In the genomic region with DNA sequence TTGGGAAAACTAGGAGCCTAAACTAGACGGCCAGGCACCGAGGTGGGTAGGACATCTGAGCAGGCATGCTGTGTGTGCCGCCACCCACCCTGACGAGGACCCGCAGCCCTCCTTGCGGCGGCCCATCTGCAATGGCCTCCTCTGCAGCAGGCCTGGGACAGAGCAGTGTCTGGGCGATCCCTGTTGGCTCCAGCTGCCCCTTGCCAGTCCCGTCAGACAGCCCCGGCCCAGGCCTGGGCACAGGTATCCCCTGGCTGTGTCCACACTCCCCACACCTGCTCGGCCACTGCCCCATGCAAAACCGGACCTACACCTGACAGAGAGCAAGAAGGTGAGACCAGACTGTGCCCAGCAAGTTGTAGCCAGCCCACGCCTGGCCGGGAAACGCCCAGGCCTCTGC, we compare ENCODE assay signal across 17 cellular contexts. TPM values are rescaled to one million over a fixed set of nuclear protein-coding genes. Genes with fewer than 3 reads are reported as not detected.
DNase-seq lines count a peak whose midpoint lies in the region.
"Had no signal": no experiment of that assay in that cellular context is flagged by ENCODE, and none has a peak within 500 bp of the region (broad histone marks: within the 10 kb centered on the region; RNA-seq: fewer than 3 reads in every experiment).

No MANE protein-coding gene starts in this region.

- peaks cover 4% of the 10 kb centered on the region for H3K36me3 Mint-ChIP-seq in activated naive CD4-positive, alpha-beta T cell treated with anti-CD3 and anti-CD28 coated beads, Interleukin-2, amount 10 ng/mL, durations not matched to agents 7 days and 5 days
- peaks cover 9% of the 10 kb centered on the region for H3K36me3 Mint-ChIP-seq in activated naive CD8-positive, alpha-beta T cell treated with anti-CD3 and anti-CD28 coated beads for 36 hours

- H3K4me1 ChIP-seq in thymus (ENCODE audit: control insufficient read depth, insufficient read depth, low read length): peaks cover 85% of the 10 kb centered on the region

- peak overlapping the region; percentile 93 for H3K27ac Mint-ChIP-seq in activated naive CD4-positive, alpha-beta T cell treated with anti-CD3 and anti-CD28 coated beads, Interleukin-2, amount 10 ng/mL, durations not matched to agents 7 days and 5 days
- peak overlapping the region; percentile 97 for H3K27ac Mint-ChIP-seq in activated naive CD8-positive, alpha-beta T cell treated with anti-CD3 and anti-CD28 coated beads for 36 hours
- H3K27ac Mint-ChIP-seq: activated CD4-positive, alpha-beta T cell treated with anti-CD3 and anti-CD28 coated beads, Interleukin-2, amount 10 ng/mL, durations not matched to agents 24 days and 14 days had no signal

- H3K27me3 ChIP-seq in thymus (ENCODE audit: control insufficient read depth, insufficient read depth): no peaks in the 10 kb centered on the region

- no peaks in the 10 kb centered on the region for H3K36me3 ChIP-seq in thymus (ENCODE audit: control insufficient read depth, insufficient read depth)

- DNase-seq in activated naive CD4-positive, alpha-beta T cell treated with anti-CD3 and anti-CD28 coated beads, Interleukin-2, amount 10 ng/mL, durations not matched to agents 7 days and 5 days: no peak
- DNase-seq in activated naive CD4-positive, alpha-beta T cell (lab: John Stamatoyannopoulos, UW): no peak
- no peak for DNase-seq in activated naive CD8-positive, alpha-beta T cell treated with anti-CD3 and anti-CD28 coated beads for 36 hours
- DNase-seq in activated gamma-delta T cell (lab: John Stamatoyannopoulos, UW) (no peak), NCI-H1048 (lab: John Stamatoyannopoulos, UW) (no peak)
- DNase-seq: activated CD4-positive, alpha-beta T cell treated with anti-CD3 and anti-CD28 coated beads, Interleukin-2, amount 10 ng/mL, durations not matched to agents 24 days and 14 days; COR-L47; immature natural killer cell; MV-4-11; naive B cell; NCI-H2029 treated with DMSO at 0.1 percent for 48 hours; NCI-H524 treated with DMSO at 0.1 percent for 48 hours; stimulated activated CD4-positive, alpha-beta T cell treated with anti-CD3 and anti-CD28 coated beads, Interleukin-12 subunit alpha, Interleukin-12 subunit beta, amount 100 ng/mL, for 4 hours had no signal

- peak overlapping the region; percentile 92 for H3K27ac ChIP-seq in thymus (ENCODE audit: low read depth)
- H3K27ac ChIP-seq: A549 had no signal

- 96% methylated on average over 15 of the region's 15 CpGs for WGBS in thymus

- no peak overlapping the region for H3K4me3 Mint-ChIP-seq in activated naive CD4-positive, alpha-beta T cell treated with anti-CD3 and anti-CD28 coated beads, Interleukin-2, amount 10 ng/mL, durations not matched to agents 7 days and 5 days
- no peak overlapping the region for H3K4me3 Mint-ChIP-seq in activated naive CD8-positive, alpha-beta T cell treated with anti-CD3 and anti-CD28 coated beads for 36 hours
- H3K4me3 Mint-ChIP-seq: activated CD4-positive, alpha-beta T cell treated with anti-CD3 and anti-CD28 coated beads, Interleukin-2, amount 10 ng/mL, durations not matched to agents 24 days and 14 days; stimulated activated naive CD8-positive, alpha-beta T cell treated with anti-CD3 and anti-CD28 coated beads, Interleukin-15, Interleukin-2, amounts not matched to agents 100 ng/mL and 50 ng/mL, for 24 hours had no signal

- no peaks in the 10 kb centered on the region for H3K9me3 ChIP-seq in thymus (ENCODE audit: control insufficient read depth)
- H3K9me3 ChIP-seq: A549 had no signal

- H3K4me3 ChIP-seq in thymus (ENCODE audit: low read length): no peak overlapping the region
- H3K4me3 ChIP-seq: A549, lung had no signal

- peaks cover 70% of the 10 kb centered on the region for H3K4me1 Mint-ChIP-seq in activated naive CD4-positive, alpha-beta T cell treated with anti-CD3 and anti-CD28 coated beads, Interleukin-2, amount 10 ng/mL, durations not matched to agents 7 days and 5 days
- peaks cover 70% of the 10 kb centered on the region for H3K4me1 Mint-ChIP-seq in activated naive CD8-positive, alpha-beta T cell treated with anti-CD3 and anti-CD28 coated beads for 36 hours

- H3K9me3 Mint-ChIP-seq in activated naive CD4-positive, alpha-beta T cell treated with anti-CD3 and anti-CD28 coated beads, Interleukin-2, amount 10 ng/mL, durations not matched to agents 7 days and 5 days: no peaks in the 10 kb centered on the region
- no peaks in the 10 kb centered on the region for H3K9me3 Mint-ChIP-seq in activated naive CD8-positive, alpha-beta T cell treated with anti-CD3 and anti-CD28 coated beads for 36 hours
- H3K9me3 Mint-ChIP-seq: activated CD4-positive, alpha-beta T cell treated with anti-CD3 and anti-CD28 coated beads, Interleukin-2, amount 10 ng/mL, durations not matched to agents 24 days and 14 days; immature natural killer cell; naive B cell; stimulated activated naive CD8-positive, alpha-beta T cell treated with anti-CD3 and anti-CD28 coated beads, Interleukin-15, Interleukin-2, amounts not matched to agents 100 ng/mL and 50 ng/mL, for 24 hours had no signal

- no peaks in the 10 kb centered on the region for H3K27me3 Mint-ChIP-seq in activated naive CD4-positive, alpha-beta T cell treated with anti-CD3 and anti-CD28 coated beads, Interleukin-2, amount 10 ng/mL, durations not matched to agents 7 days and 5 days
- H3K27me3 Mint-ChIP-seq in activated naive CD8-positive, alpha-beta T cell treated with anti-CD3 and anti-CD28 coated beads for 36 hours: no peaks in the 10 kb centered on the region
- H3K27me3 Mint-ChIP-seq: activated CD4-positive, alpha-beta T cell treated with anti-CD3 and anti-CD28 coated beads, Interleukin-2, amount 10 ng/mL, durations not matched to agents 24 days and 14 days; naive B cell; stimulated activated naive CD8-positive, alpha-beta T cell treated with anti-CD3 and anti-CD28 coated beads, Interleukin-15, Interleukin-2, amounts not matched to agents 100 ng/mL and 50 ng/mL, for 24 hours had no signal

- CTCF ChIA-PET in activated naive CD4-positive, alpha-beta T cell treated with anti-CD3 and anti-CD28 coated beads, Interleukin-2, amount 10 ng/mL, durations not matched to agents 7 days and 5 days (lab: Charles Lee): no interaction called here

RNA-seq across cellular contexts. Expression of a gene that starts 38.7 kb away (rescaled TPM):
- 10 to 100 TPM; 14.5 TPM for total RNA-seq in activated naive CD8-positive, alpha-beta T cell treated with anti-CD3 and anti-CD28 coated beads for 36 hours
- polyA plus RNA-seq in thymus: 11.2 TPM

RNA-seq across cellular contexts. Expression of a gene that starts 38.7 kb away (rescaled TPM):
- total RNA-seq in activated naive CD8-positive, alpha-beta T cell treated with anti-CD3 and anti-CD28 coated beads for 36 hours: 10 to 100 TPM; 18.7 to 23.1 TPM
- polyA plus RNA-seq in thymus: 20.8 TPM

RNA-seq across cellular contexts. Expression of a gene that starts 48.2 kb away (rescaled TPM):
- total RNA-seq in activated naive CD8-positive, alpha-beta T cell treated with anti-CD3 and anti-CD28 coated beads for 36 hours: 10 to 100 TPM; 76.1 to 79.6 TPM
- 74.5 TPM for polyA plus RNA-seq in thymus

RNA-seq across cellular contexts. Expression of a gene that starts 48.3 kb away (rescaled TPM):
- 10 to 100 TPM; 20.3 to 20.9 TPM for total RNA-seq in activated naive CD8-positive, alpha-beta T cell treated with anti-CD3 and anti-CD28 coated beads for 36 hours
- polyA plus RNA-seq in thymus: 24.2 TPM
